9 cellular contexts compared by ENCODE assay signal in the genomic region with DNA sequence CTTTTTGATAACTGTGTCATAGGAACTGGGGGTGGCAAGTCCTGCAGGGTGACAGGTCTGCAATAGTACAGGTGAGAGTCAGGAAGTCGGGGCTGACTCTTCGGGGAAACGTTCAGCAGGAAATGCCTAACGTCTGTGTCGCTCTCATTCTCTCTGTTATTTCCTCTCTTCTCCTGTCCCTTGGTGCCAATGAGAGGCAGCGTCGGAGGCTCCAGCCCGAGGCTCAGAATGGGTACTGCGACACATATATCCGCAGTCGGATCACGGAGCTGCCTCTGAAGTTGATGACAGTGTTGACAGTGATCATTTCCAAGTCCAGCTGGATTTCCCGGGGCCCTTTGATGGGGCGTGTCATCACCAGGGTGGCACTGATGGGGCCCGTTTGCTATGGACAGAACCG. TPM values are rescaled to one million over a fixed set of nuclear protein-coding genes. Genes with fewer than 3 reads are reported as not detected.
DNase-seq lines count a peak whose midpoint lies in the region; ATAC-seq and TF ChIP-seq lines count a peak whose summit lies in the region.
"Had no signal": no experiment of that assay in that cellular context is flagged by ENCODE, and none has a peak within 500 bp of the region (broad histone marks: within the 10 kb centered on the region; RNA-seq: fewer than 3 reads in every experiment).

No MANE protein-coding gene starts in this region.

- H3K36me3 ChIP-seq in MM.1S (replicated peaks; ENCODE audit: insufficient read depth, low read length) (no peaks in the 10 kb centered on the region), gastrocnemius medialis (no peaks in the 10 kb centered on the region)

- no peaks in the 10 kb centered on the region for H3K36me3 Mint-ChIP-seq in activated T-cell treated with anti-CD3 and anti-CD28 coated beads, Interleukin-2, amount 50 U/mL, for 4 hours (ENCODE audit: insufficient read depth)

- peaks cover 94% of the 10 kb centered on the region for H3K4me1 Mint-ChIP-seq in activated T-cell treated with anti-CD3 and anti-CD28 coated beads, Interleukin-2, amount 50 U/mL, for 4 hours (ENCODE audit: low read depth)

- no peaks in the 10 kb centered on the region for H3K9me3 Mint-ChIP-seq in activated T-cell treated with anti-CD3 and anti-CD28 coated beads, Interleukin-2, amount 50 U/mL, for 4 hours

- H3K9ac ChIP-seq in MM.1S (ENCODE audit: low read length) = no peak overlapping the region

- no peak overlapping the region for H3K27ac ChIP-seq in MM.1S (ENCODE audit: low read length)
- H3K27ac ChIP-seq in gastrocnemius medialis = no peak overlapping the region

- no peaks in the 10 kb centered on the region for H4K20me1 ChIP-seq in MM.1S (ENCODE audit: insufficient read depth, low read length)

- peak overlapping the region; percentile 6; the same call in 1 of the 2 replicates for H3K4me2 ChIP-seq in MM.1S (ENCODE audit: low read depth, low read length)

- H3K4me3 Mint-ChIP-seq in activated T-cell treated with anti-CD3 and anti-CD28 coated beads, Interleukin-2, amount 50 U/mL, for 4 hours = peak overlapping the region; percentile 75

- no peaks in the 10 kb centered on the region; the same call in 1 of the 2 replicates for H3K27me3 ChIP-seq in MM.1S (replicated peaks; ENCODE audit: insufficient read depth, low read length)
- no peaks in the 10 kb centered on the region for H3K27me3 ChIP-seq in gastrocnemius medialis

- H3K4me1 ChIP-seq in MM.1S (ENCODE audit: low read length) = peaks cover 11% of the 10 kb centered on the region; the same call in 1 of the 2 replicates
- peaks cover 7 to 11% of the 10 kb centered on the region in 2 donors for H3K4me1 ChIP-seq in gastrocnemius medialis

- H3K79me2 ChIP-seq in MM.1S (ENCODE audit: low read length) = no peaks in the 10 kb centered on the region

- H3K9me3 ChIP-seq in MM.1S (replicated peaks; ENCODE audit: insufficient read depth, low read length) (no peaks in the 10 kb centered on the region), gastrocnemius medialis (no peaks in the 10 kb centered on the region)

- H2AFZ ChIP-seq in MM.1S (ENCODE audit: low read length) = no peak overlapping the region

- TF ChIP-seq CTCF in MM.1S (IDR thresholded peaks at IDR 0.05; ENCODE audit: low read length) (no peak), gastrocnemius medialis (IDR thresholded peaks at IDR 0.05 in 4 of 5, conservative IDR thresholded peaks at IDR 0.05 in 1 of 5) (no peak)

- no peak overlapping the region for H3K4me3 ChIP-seq in MM.1S (ENCODE audit: low read length)
- H3K4me3 ChIP-seq in gastrocnemius medialis = no peak overlapping the region

- H3K27me3 Mint-ChIP-seq in activated T-cell treated with anti-CD3 and anti-CD28 coated beads, Interleukin-2, amount 50 U/mL, for 4 hours (ENCODE audit: low read depth) = no peaks in the 10 kb centered on the region

- H3K9me2 ChIP-seq in MM.1S (replicated peaks; ENCODE audit: insufficient read depth, low read length) = no peaks in the 10 kb centered on the region

- no peak for TF ChIP-seq POLR2A in gastrocnemius medialis (IDR thresholded peaks at IDR 0.05)

- in situ Hi-C loops in gastrocnemius medialis (cut with MboI; ENCODE audit: low sequenced_read_pairs in 4 of 4) = no loop called here

- intact Hi-C loops in gastrocnemius medialis (cut with DNase I; ENCODE audit: low total_unique reads) = loop anchor here (10.0 kb wide), 1 partner anchor 85 kb away; no protein-coding TSS in a partner anchor

- peak; percentile 40 to 44 for ATAC-seq in activated T-cell treated with anti-CD3 and anti-CD28 coated beads, Interleukin-2, amount 50 U/mL, for 4 hours
- peak; percentile 25 for ATAC-seq in stimulated activated naive CD8-positive, alpha-beta T cell treated with anti-CD3 and anti-CD28 coated beads, Interleukin-15, Interleukin-2, amounts not matched to agents 100 U/mL and 50 U/mL, for 24 hours
- ATAC-seq in gastrocnemius medialis = no peak

- peaks cover 7% of the 10 kb centered on the region; the same call in 1 of the 2 replicates for H3F3A ChIP-seq in MM.1S (ENCODE audit: insufficient read depth, low read length)

- peak; percentile 11 for DNase-seq in MM.1S
- DNase-seq in activated T-cell treated with anti-CD3 and anti-CD28 coated beads, Interleukin-2, amount 50 U/mL, for 4 hours = peak; percentile 60
- peak; percentile 76 for DNase-seq in kidney tubule cell (ENCODE audit: low spot score)
- DNase-seq in stimulated activated naive CD8-positive, alpha-beta T cell treated with anti-CD3 and anti-CD28 coated beads, Interleukin-15, Interleukin-2, amounts not matched to agents 100 U/mL and 50 U/mL, for 24 hours = peak; percentile 38
- DNase-seq in cortex of kidney (lab: John Stamatoyannopoulos, UW) = no peak
- no peak for DNase-seq in NCI-H345 treated with DMSO at 0.1 percent for 48 hours (lab: John Stamatoyannopoulos, UW; ENCODE audit: unreplicated experiment)
- DNase-seq in pons (ENCODE audit: low spot score) = no peak
- no peak for DNase-seq in gastrocnemius medialis
- DNase-seq: NCI-H524 had no signal

RNA-seq across cellular contexts. Expression of a gene that starts 2.7 kb away (rescaled TPM):
- total RNA-seq in activated T-cell treated with anti-CD3 and anti-CD28 coated beads, Interleukin-2, amount 50 U/mL, for 4 hours = 10 to 100 TPM in 2 of 3 donors, 1 to 10 TPM in 1; 9.4 to 12.9 (median 10.7) TPM
- total RNA-seq in gastrocnemius medialis = 10 to 100 TPM in 1 of 4 donors, 1 to 10 TPM in 3; 3.2 to 11.9 (median 7.2) TPM

Comparison
In these comparisons a context has a peak if more than half of its experiments do, and no peak if none do; other contexts are left out.
1. DNase-seq: peak in MM.1S (single experiment), activated T-cell treated with anti-CD3 and anti-CD28 coated beads, Interleukin-2, amount 50 U/mL, for 4 hours (single experiment), kidney tubule cell (single experiment) and stimulated activated naive CD8-positive, alpha-beta T cell treated with anti-CD3 and anti-CD28 coated beads, Interleukin-15, Interleukin-2, amounts not matched to agents 100 U/mL and 50 U/mL, for 24 hours (single experiment); none in cortex of kidney (single experiment), NCI-H345 treated with DMSO at 0.1 percent for 48 hours (single experiment), pons (single experiment) and gastrocnemius medialis (0 of 2).
2. ATAC-seq: peak in activated T-cell treated with anti-CD3 and anti-CD28 coated beads, Interleukin-2, amount 50 U/mL, for 4 hours (2 of 2) and stimulated activated naive CD8-positive, alpha-beta T cell treated with anti-CD3 and anti-CD28 coated beads, Interleukin-15, Interleukin-2, amounts not matched to agents 100 U/mL and 50 U/mL, for 24 hours (single experiment); none in gastrocnemius medialis (0 of 2).